8 cellular contexts compared by ENCODE assay signal in genomic region chr7:974820-975681, GRCh38. TPM values are rescaled to one million over a fixed set of nuclear protein-coding genes. Genes with fewer than 3 reads are reported as not detected.
A peak's percentile ranks its signal among the peaks of the same experiment; 100 is the strongest.
DNase-seq lines count a peak whose midpoint lies in the region; ATAC-seq and TF ChIP-seq lines count a peak whose summit lies in the region.

TSS of gene COX19 (minus strand) at chr7:975549. CDS start at chr7:975509, 40 bp downstream.

- no peaks in the 10 kb centered on the region for H3K27me3 Mint-ChIP-seq in central memory CD8-positive, alpha-beta T cell

- DNase-seq in AG04450 (ENCODE audit: low read depth, low spot score) (peak; percentile 68), NCI-H446 treated with DMSO at 0.1 percent for 48 hours (lab: John Stamatoyannopoulos, UW) (peak; percentile 70), kidney epithelial cell (ENCODE audit: low read depth) (peak; percentile 43)
- peak; percentile 94 for DNase-seq in activated CD4-positive, CD25-positive, alpha-beta regulatory T cell treated with anti-CD3 and anti-CD28 coated beads, Interleukin-2, amount 50 U/mL, for 72 hours
- peak; percentile 77 to 85 for DNase-seq in central memory CD8-positive, alpha-beta T cell (ENCODE audit: low spot score in 2 of 2)
- DNase-seq in stimulated activated CD4-positive, alpha-beta T cell treated with anti-CD3 and anti-CD28 coated beads, Interleukin-15, amount 100 ng/mL, for 1 hour (ENCODE audit: low read depth in 1 of 2, low spot score in 1 of 2): peak; percentile 85 to 89

- H3K27ac ChIP-seq in AG04450 (ENCODE audit: low read depth, low read length): peak within 1 kb of the TSS; percentile 83

- POLR2A ChIA-PET in AG04450 (lab: Yijun Ruan, JAX): interaction anchor here (0.5 to 2.0 kb wide), 8 partner anchors 9 to 99 kb away, joined by 3 to 9 read pairs (median 4); partner anchors contain the start of gene GET4

- peaks cover 3% of the 10 kb centered on the region for H3K36me3 ChIP-seq in kidney epithelial cell (ENCODE audit: control insufficient read depth, insufficient read depth, low read length)

- H3K4me3 Mint-ChIP-seq in central memory CD8-positive, alpha-beta T cell: peak within 1 kb of the TSS; percentile 90

- H3K4me1 Mint-ChIP-seq in central memory CD8-positive, alpha-beta T cell: peaks cover 22% of the 10 kb centered on the region

- H3K36me3 Mint-ChIP-seq in central memory CD8-positive, alpha-beta T cell (ENCODE audit: insufficient read depth): peaks cover 31% of the 10 kb centered on the region

- TF ChIP-seq CTCF in AG04450 (IDR thresholded peaks at IDR 0.05; ENCODE audit: low read depth, low read length): no peak
- TF ChIP-seq CTCF in kidney epithelial cell (IDR thresholded peaks at IDR 0.05; ENCODE audit: insufficient read depth, low read length, poor library complexity, severe bottlenecking): no peak

- ATAC-seq in GM18907 (IDR thresholded peaks at IDR 0.05; ENCODE audit: unreplicated experiment) (peak; percentile 72), HG03139 (IDR thresholded peaks at IDR 0.05; ENCODE audit: unreplicated experiment) (peak; percentile 58)
- peak; percentile 95 for ATAC-seq in central memory CD8-positive, alpha-beta T cell (replicated peaks; ENCODE audit: extremely low read depth, poor library complexity, severe bottlenecking)

- peak within 1 kb of the TSS; percentile 96 for H3K27ac Mint-ChIP-seq in central memory CD8-positive, alpha-beta T cell (ENCODE audit: low read depth)

- CTCF ChIA-PET in AG04450 (lab: Charles Lee): interaction anchor here (0.6 to 3.6 kb wide), 4 partner anchors 13 to 111 kb away, joined by 3 to 22 read pairs (median 3); no protein-coding TSS in a partner anchor

- H3K27me3 ChIP-seq in AG04450 (ENCODE audit: control insufficient read depth, insufficient read depth, low read length) (no peaks in the 10 kb centered on the region), kidney epithelial cell (ENCODE audit: control insufficient read depth, insufficient read depth, low read length) (no peaks in the 10 kb centered on the region)

- H3K9me3 ChIP-seq in AG04450 (ENCODE audit: control insufficient read depth, insufficient read depth, low read length): no peaks in the 10 kb centered on the region; the same call in 1 of the 2 replicates

- no peaks in the 10 kb centered on the region for H3K9me3 Mint-ChIP-seq in central memory CD8-positive, alpha-beta T cell

- H3K4me3 ChIP-seq in AG04450 (ENCODE audit: low read depth, low read length): peak within 1 kb of the TSS; percentile 93
- H3K4me3 ChIP-seq in kidney epithelial cell (ENCODE audit: low read depth, low read length): peak within 1 kb of the TSS; percentile 97

RNA-seq across cellular contexts. Expression of gene COX19, which starts in this region (rescaled TPM):
- 6.5 and 6.8 TPM in 2 replicates for polyA plus RNA-seq in AG04450 (2011; rRNA removed)
- 3.3 and 5.3 TPM in 2 replicates for polyA minus RNA-seq in AG04450 (2011; rRNA and poly(A)+ RNA removed)
- total RNA-seq in kidney epithelial cell: 14.1 and 15.5 TPM in 2 replicates

Comparison
In these comparisons a context has a peak if more than half of its experiments do, and no peak if none do; other contexts are left out.
1. Peak in every context shown above with its lines: DNase-seq, ATAC-seq, H3K4me3 ChIP-seq and H3K27ac ChIP-seq.
2. DNase-seq: peak in every context shown above with its lines; median percentile 94 in activated CD4-positive, CD25-positive, alpha-beta regulatory T cell treated with anti-CD3 and anti-CD28 coated beads, Interleukin-2, amount 50 U/mL, for 72 hours; 87 in stimulated activated CD4-positive, alpha-beta T cell treated with anti-CD3 and anti-CD28 coated beads, Interleukin-15, amount 100 ng/mL, for 1 hour; 81 in central memory CD8-positive, alpha-beta T cell; 70 in NCI-H446 treated with DMSO at 0.1 percent for 48 hours; 68 in AG04450; 43 in kidney epithelial cell.